In the genomic region with DNA sequence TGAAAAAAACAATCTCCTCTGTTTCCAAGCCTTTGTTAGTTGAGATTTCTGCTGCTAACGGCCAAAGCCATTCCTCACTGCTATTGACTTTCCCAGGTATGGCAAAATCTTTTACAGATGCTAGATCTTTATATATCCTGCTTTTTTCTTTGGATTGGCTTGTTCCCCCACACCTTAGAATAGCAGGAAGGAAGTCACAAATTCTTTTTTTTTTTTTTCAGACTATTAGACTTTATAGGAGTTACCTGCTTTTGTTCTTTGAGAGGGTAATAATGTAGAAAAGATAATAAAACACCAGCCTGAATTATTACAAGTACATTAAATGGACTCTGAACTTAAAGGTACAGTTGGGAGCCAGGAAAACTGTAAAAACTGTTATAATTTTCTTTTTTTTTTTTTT, we compare ENCODE assay signal across 25 cellular contexts.
"Had no signal": no experiment of that assay in that cellular context is flagged by ENCODE, and none has a peak within 500 bp of the region (broad histone marks: within the 10 kb centered on the region; RNA-seq: fewer than 3 reads in every experiment).

No MANE protein-coding gene starts in this region.

- FAIRE-seq: HepG2, RCC 7860 had no signal

- H3K9me3 ChIP-seq: MG63, SJSA1, SK-N-SH had no signal

- H3K27me3 ChIP-seq: MG63, SJSA1 had no signal

- H3K4me1 ChIP-seq: SJSA1 had no signal

- H3K4me3 ChIP-seq: MG63, SJSA1 had no signal

- ATAC-seq: HepG2 had no signal

- DNase-seq: IMR-90, Karpas-422, KG1, MG63, NCI-H1092, NCI-H1105 treated with DMSO at 0.1 percent for 48 hours, NCI-H1417 treated with DMSO at 0.1 percent for 48 hours, NCI-H146, NCI-H1694 treated with DMSO at 0.1 percent for 48 hours, NCI-H1930, NCI-H2081 treated with DMSO at 0.1 percent for 48 hours, NCI-H2171, NCI-H226, NCI-H446, NCI-H510A, NCI-H524 treated with DMSO at 0.1 percent for 48 hours, NCI-H774, Right ventricle myocardium superior, RPMI8226, SIG-M5, SK-N-SH, SW 1271 had no signal

- H3K36me3 ChIP-seq: MG63, SJSA1 had no signal

- H3K27ac ChIP-seq: SJSA1 had no signal
